Comparison of ENCODE assay signal across 7 cellular contexts in genomic region chr7:93902777-93903423, GRCh38. TPM values are rescaled to one million over a fixed set of nuclear protein-coding genes. Genes with fewer than 3 reads are reported as not detected.
DNase-seq lines count a peak whose midpoint lies in the region; ATAC-seq, FAIRE-seq and TF ChIP-seq lines count a peak whose summit lies in the region.

No MANE protein-coding gene starts in this region.

- H3K4me3 Mint-ChIP-seq in astrocyte (ENCODE audit: unreplicated experiment): no peak overlapping the region
- H3K4me3 Mint-ChIP-seq in stimulated activated effector memory CD8-positive, alpha-beta T cell treated with anti-CD3 and anti-CD28 coated beads, Interleukin-12 subunit alpha, Interleukin-12 subunit beta, amount 100 ng/mL, for 72 hours: no peak overlapping the region

- no peak overlapping the region for H3K27ac ChIP-seq in astrocyte (ENCODE audit: low read depth, low read length)

- no peaks in the 10 kb centered on the region for H3K36me3 Mint-ChIP-seq in astrocyte (ENCODE audit: low read depth, unreplicated experiment)
- no peaks in the 10 kb centered on the region for H3K36me3 Mint-ChIP-seq in stimulated activated effector memory CD8-positive, alpha-beta T cell treated with anti-CD3 and anti-CD28 coated beads, Interleukin-12 subunit alpha, Interleukin-12 subunit beta, amount 100 ng/mL, for 72 hours

- no peaks in the 10 kb centered on the region for H3K9me3 ChIP-seq in astrocyte (ENCODE audit: insufficient read depth, low read depth, low read length)

- no peak overlapping the region for H3K27ac Mint-ChIP-seq in astrocyte (ENCODE audit: unreplicated experiment)
- no peak overlapping the region for H3K27ac Mint-ChIP-seq in stimulated activated effector memory CD8-positive, alpha-beta T cell treated with anti-CD3 and anti-CD28 coated beads, Interleukin-12 subunit alpha, Interleukin-12 subunit beta, amount 100 ng/mL, for 72 hours

- no peak overlapping the region for H3K4me2 ChIP-seq in astrocyte (ENCODE audit: low read length)

- no peaks in the 10 kb centered on the region for H3K36me3 ChIP-seq in astrocyte (ENCODE audit: insufficient read depth, low read length)

- no peak overlapping the region for H3K4me3 ChIP-seq in astrocyte (ENCODE audit: insufficient read depth, low read depth, low read length)

- H3K9me3 Mint-ChIP-seq in astrocyte (ENCODE audit: unreplicated experiment): no peaks in the 10 kb centered on the region
- H3K9me3 Mint-ChIP-seq in stimulated activated effector memory CD8-positive, alpha-beta T cell treated with anti-CD3 and anti-CD28 coated beads, Interleukin-12 subunit alpha, Interleukin-12 subunit beta, amount 100 ng/mL, for 72 hours: no peaks in the 10 kb centered on the region

- H3K27me3 Mint-ChIP-seq in astrocyte (ENCODE audit: low read depth, unreplicated experiment): no peaks in the 10 kb centered on the region

- DNase-seq in astrocyte (ENCODE audit: low read depth) (peak; percentile 44), left kidney (ENCODE audit: low read depth, low spot score) (peak; percentile 80)
- no peak for DNase-seq in stimulated activated CD4-positive, alpha-beta T cell treated with anti-CD3 and anti-CD28 coated beads, Interleukin-2, amount 100 ng/mL, for 48 hours
- no peak for DNase-seq in stimulated activated effector memory CD8-positive, alpha-beta T cell treated with anti-CD3 and anti-CD28 coated beads, Interleukin-12 subunit alpha, Interleukin-12 subunit beta, amount 100 ng/mL, for 72 hours (ENCODE audit: low spot score in 2 of 2)

- no peaks in the 10 kb centered on the region for H4K20me1 ChIP-seq in astrocyte (ENCODE audit: insufficient read depth, low read length)

- peak; percentile 72 for FAIRE-seq in astrocyte (lab: Jason Lieb, UNC)

- ATAC-seq in stimulated activated effector memory CD8-positive, alpha-beta T cell treated with anti-CD3 and anti-CD28 coated beads, Interleukin-12 subunit alpha, Interleukin-12 subunit beta, amount 100 ng/mL, for 72 hours: no peak
- ATAC-seq in HG02623 (IDR thresholded peaks at IDR 0.05; ENCODE audit: unreplicated experiment): no peak

- TF ChIP-seq CTCF in GM12873 (IDR thresholded peaks at IDR 0.05; ENCODE audit: insufficient read depth, low read depth, low read length, missing control alignments) (peak; percentile 78), LNCAP (IDR thresholded peaks at IDR 0.05) (peak; percentile 67), astrocyte (IDR thresholded peaks at IDR 0.05; ENCODE audit: insufficient read depth, low read depth, low read length) (peak; percentile 88)

- H3K27me3 ChIP-seq in astrocyte (ENCODE audit: insufficient read depth, low read length): no peaks in the 10 kb centered on the region

- H3K4me1 Mint-ChIP-seq in astrocyte (ENCODE audit: low read depth, unreplicated experiment): no peaks in the 10 kb centered on the region
- no peaks in the 10 kb centered on the region for H3K4me1 Mint-ChIP-seq in stimulated activated effector memory CD8-positive, alpha-beta T cell treated with anti-CD3 and anti-CD28 coated beads, Interleukin-12 subunit alpha, Interleukin-12 subunit beta, amount 100 ng/mL, for 72 hours

- no peak overlapping the region for H3K9ac ChIP-seq in astrocyte (ENCODE audit: low read length)

- H3K79me2 ChIP-seq in astrocyte (ENCODE audit: insufficient read depth, low read length): no peaks in the 10 kb centered on the region

- H3K4me1 ChIP-seq in astrocyte (ENCODE audit: insufficient read depth, low read length): no peaks in the 10 kb centered on the region

- H2AFZ ChIP-seq in astrocyte (ENCODE audit: low read depth, low read length): no peak overlapping the region

RNA-seq across cellular contexts. Expression of gene GNGT1, which starts 3.5 kb away (rescaled TPM):
- not detected in 2 replicates for total RNA-seq in astrocyte

RNA-seq across cellular contexts. Expression of gene TFPI2, which starts 12.3 kb away (rescaled TPM):
- 66.2 and 74.8 TPM in 2 replicates for total RNA-seq in astrocyte

RNA-seq across cellular contexts. Expression of gene GNG11, which starts 18.6 kb away (rescaled TPM):
- 7.7 and 8.8 TPM in 2 replicates for total RNA-seq in astrocyte

Comparison
In these comparisons a context has a peak if more than half of its experiments do, and no peak if none do; other contexts are left out.
1. DNase-seq: peak in astrocyte (single experiment) and left kidney (single experiment); none in stimulated activated CD4-positive, alpha-beta T cell treated with anti-CD3 and anti-CD28 coated beads, Interleukin-2, amount 100 ng/mL, for 48 hours (0 of 2) and stimulated activated effector memory CD8-positive, alpha-beta T cell treated with anti-CD3 and anti-CD28 coated beads, Interleukin-12 subunit alpha, Interleukin-12 subunit beta, amount 100 ng/mL, for 72 hours (0 of 2).
2. Peak in every context shown above with its lines, with median percentiles within 50 percentile points of each other: CTCF ChIP-seq.